ENCODE assay signal across 9 cellular contexts in genomic region chr6:149482542-149483261, GRCh38. TPM values are rescaled to one million over a fixed set of nuclear protein-coding genes. Genes with fewer than 3 reads are reported as not detected.
A peak's percentile ranks its signal among the peaks of the same experiment; 100 is the strongest.
DNase-seq lines count a peak whose midpoint lies in the region; ATAC-seq and TF ChIP-seq lines count a peak whose summit lies in the region.
"Had no signal": no experiment of that assay in that cellular context is flagged by ENCODE, and none has a peak within 500 bp of the region (broad histone marks: within the 10 kb centered on the region; RNA-seq: fewer than 3 reads in every experiment).

No MANE protein-coding gene starts in this region.

- H3K27ac Mint-ChIP-seq in activated T-cell treated with anti-CD3 and anti-CD28 coated beads, Interleukin-2, amount 50 U/mL, for 24 hours: peak overlapping the region; percentile 96
- peak overlapping the region in 5 of 6 donors; percentile 18 to 89 (median 56) for H3K27ac Mint-ChIP-seq in immature natural killer cell
- H3K27ac Mint-ChIP-seq: HFFc6 had no signal

- peak; percentile 63 for DNase-seq in activated T-cell treated with anti-CD3 and anti-CD28 coated beads, Interleukin-2, amount 50 U/mL, for 24 hours
- DNase-seq in immature natural killer cell (no peak), thoracic aorta (ENCODE audit: low spot score) (no peak), NCI-H774 (lab: John Stamatoyannopoulos, UW) (no peak), putamen (ENCODE audit: low spot score) (no peak), DMS153 (lab: John Stamatoyannopoulos, UW) (no peak)
- DNase-seq in stimulated activated CD4-positive, alpha-beta T cell treated with anti-CD3 and anti-CD28 coated beads, Interleukin-4, amount 100 ng/mL, for 1 hour: no peak
- DNase-seq: HFFc6 had no signal

- no peaks in the 10 kb centered on the region for H3K9me3 ChIP-seq in thoracic aorta

- ATAC-seq in HG03460 (IDR thresholded peaks at IDR 0.05; ENCODE audit: unreplicated experiment) (peak; percentile 1), thoracic aorta (ENCODE audit: insufficient number of reproducible peaks, low FRiP score, low read depth) (no peak)

- H3K4me3 ChIP-seq in thoracic aorta: peak overlapping the region; percentile 78

- H3K4me3 Mint-ChIP-seq in activated T-cell treated with anti-CD3 and anti-CD28 coated beads, Interleukin-2, amount 50 U/mL, for 24 hours: peak overlapping the region; percentile 95
- H3K4me3 Mint-ChIP-seq in immature natural killer cell: peak overlapping the region; percentile 80 to 91 (median 83)
- H3K4me3 Mint-ChIP-seq: HFFc6 had no signal

- no peaks in the 10 kb centered on the region for H3K27me3 Mint-ChIP-seq in activated T-cell treated with anti-CD3 and anti-CD28 coated beads, Interleukin-2, amount 50 U/mL, for 24 hours
- peaks cover 4 to 11% (median 7%) of the 10 kb centered on the region in 3 donors for H3K27me3 Mint-ChIP-seq in immature natural killer cell (ENCODE audit: low read depth in 3 of 3)

- H3K27me3 ChIP-seq in thoracic aorta (replicated peaks; ENCODE audit: insufficient read depth): no peaks in the 10 kb centered on the region

- TF ChIP-seq CTCF in thoracic aorta (IDR thresholded peaks at IDR 0.05): no peak

- H3K36me3 ChIP-seq in thoracic aorta: no peaks in the 10 kb centered on the region

- peaks cover 74% of the 10 kb centered on the region for H3K4me1 Mint-ChIP-seq in activated T-cell treated with anti-CD3 and anti-CD28 coated beads, Interleukin-2, amount 50 U/mL, for 24 hours (ENCODE audit: low read depth)
- peaks cover 28 to 44% of the 10 kb centered on the region in 2 donors for H3K4me1 Mint-ChIP-seq in immature natural killer cell

- H3K36me3 Mint-ChIP-seq in activated T-cell treated with anti-CD3 and anti-CD28 coated beads, Interleukin-2, amount 50 U/mL, for 24 hours (ENCODE audit: low read depth): peaks cover 67% of the 10 kb centered on the region
- no peaks in the 10 kb centered on the region for H3K36me3 Mint-ChIP-seq in immature natural killer cell

- no peaks in the 10 kb centered on the region for H3K9me3 Mint-ChIP-seq in activated T-cell treated with anti-CD3 and anti-CD28 coated beads, Interleukin-2, amount 50 U/mL, for 24 hours
- H3K9me3 Mint-ChIP-seq in immature natural killer cell: no peaks in the 10 kb centered on the region
- H3K9me3 Mint-ChIP-seq: HFFc6 had no signal

- H3K4me1 ChIP-seq in thoracic aorta (ENCODE audit: control insufficient read depth in 1 of 2, low read depth in 2 of 2): peaks cover 0 to 7% of the 10 kb centered on the region in 2 donors

- H3K27ac ChIP-seq in thoracic aorta: peak overlapping the region; percentile 49 to 55

RNA-seq across cellular contexts. Expression of gene ZC3H12D, which starts 2.1 kb away (rescaled TPM):
- not detected for polyA plus RNA-seq in immature natural killer cell
- 1 to 10 TPM; 1.9 to 3.8 TPM for total RNA-seq in thoracic aorta
